Comparison of ENCODE assay signal across 8 cellular contexts in genomic region chr15:40367038-40367672, GRCh38. TPM values are rescaled to one million over a fixed set of nuclear protein-coding genes. Genes with fewer than 3 reads are reported as not detected.
A peak's percentile ranks its signal among the peaks of the same experiment; 100 is the strongest.
DNase-seq lines count a peak whose midpoint lies in the region; ATAC-seq and TF ChIP-seq lines count a peak whose summit lies in the region.

No MANE protein-coding gene starts in this region.

- H3K9me3 ChIP-seq in mucosa of rectum (ENCODE audit: control insufficient read depth in 2 of 2, low read length in 2 of 2): no peaks in the 10 kb centered on the region
- H3K9me3 ChIP-seq in upper lobe of left lung: no peaks in the 10 kb centered on the region

- no peak for TF ChIP-seq CTCF in upper lobe of left lung (IDR thresholded peaks at IDR 0.05)

- H3K27me3 Mint-ChIP-seq in activated T-cell treated with anti-CD3 and anti-CD28 coated beads, Interleukin-2, amount 50 U/mL, for 72 hours (ENCODE audit: low read depth): no peaks in the 10 kb centered on the region

- H3K27ac ChIP-seq in mucosa of rectum (ENCODE audit: low read depth in 2 of 2, low read length in 2 of 2) (peak overlapping the region; percentile 74 to 81), upper lobe of left lung (peak overlapping the region in 2 of 4 donors; percentile 71 to 73)

- DNase-seq in activated T-cell treated with anti-CD3 and anti-CD28 coated beads, Interleukin-2, amount 50 U/mL, for 72 hours: no peak
- no peak for DNase-seq in activated T-cell treated with anti-CD3 and anti-CD28 coated beads, Interleukin-2, amount 50 U/mL, for 1 hour
- peak; percentile 45 to 78 for DNase-seq in cerebellar nuclear complex (lab: John Stamatoyannopoulos, UW)
- DNase-seq in upper lobe of left lung: peak in 1 of 2 donors; percentile 52
- DNase-seq in stimulated activated CD8-positive, alpha-beta memory T cell treated with anti-CD3 and anti-CD28 coated beads, Interleukin-4, amount 100 ng/mL, for 48 hours: no peak

- H3K9me3 Mint-ChIP-seq in activated T-cell treated with anti-CD3 and anti-CD28 coated beads, Interleukin-2, amount 50 U/mL, for 72 hours: no peaks in the 10 kb centered on the region

- H3K36me3 ChIP-seq in mucosa of rectum (ENCODE audit: control insufficient read depth in 2 of 2, insufficient read depth in 2 of 2, low read length in 2 of 2): no peaks in the 10 kb centered on the region
- no peaks in the 10 kb centered on the region for H3K36me3 ChIP-seq in upper lobe of left lung

- WGBS in upper lobe of left lung, 2 donors: 83 to 84% methylated on average over 6 to 15 of the region's 15 CpGs

- H3K9ac ChIP-seq in mucosa of rectum (ENCODE audit: low read depth in 1 of 2, low read length in 2 of 2): peak overlapping the region; percentile 47 to 69

- H3K36me3 Mint-ChIP-seq in activated T-cell treated with anti-CD3 and anti-CD28 coated beads, Interleukin-2, amount 50 U/mL, for 72 hours (ENCODE audit: insufficient read depth in 2 of 2): no peaks in the 10 kb centered on the region

- no peak for ATAC-seq in activated T-cell treated with anti-CD3 and anti-CD28 coated beads, Interleukin-2, amount 50 U/mL, for 72 hours (replicated peaks in 1 of 2)
- ATAC-seq in upper lobe of left lung (ENCODE audit: low FRiP score in 2 of 2): no peak
- ATAC-seq in GM18909 (IDR thresholded peaks at IDR 0.05; ENCODE audit: poor library complexity, unreplicated experiment): no peak
- ATAC-seq in GM18870 (IDR thresholded peaks at IDR 0.05; ENCODE audit: unreplicated experiment): no peak

- H3K27ac Mint-ChIP-seq in activated T-cell treated with anti-CD3 and anti-CD28 coated beads, Interleukin-2, amount 50 U/mL, for 72 hours: no peak overlapping the region

- peak overlapping the region; percentile 73 to 75 for H3K4me3 Mint-ChIP-seq in activated T-cell treated with anti-CD3 and anti-CD28 coated beads, Interleukin-2, amount 50 U/mL, for 72 hours

- TF ChIP-seq EP300 in upper lobe of left lung (IDR thresholded peaks at IDR 0.05): no peak

- H3K27me3 ChIP-seq in mucosa of rectum (ENCODE audit: control insufficient read depth in 2 of 2, insufficient read depth in 2 of 2, low read length in 2 of 2): no peaks in the 10 kb centered on the region
- H3K27me3 ChIP-seq in upper lobe of left lung: no peaks in the 10 kb centered on the region

- H3K4me1 Mint-ChIP-seq in activated T-cell treated with anti-CD3 and anti-CD28 coated beads, Interleukin-2, amount 50 U/mL, for 72 hours (ENCODE audit: low read depth): peaks cover 19% of the 10 kb centered on the region

- H3K4me3 ChIP-seq in mucosa of rectum (ENCODE audit: low read length in 2 of 2) (peak overlapping the region; percentile 19 to 54), upper lobe of left lung (peak overlapping the region in 3 of 4 donors; percentile 38 to 53 (median 52))

- no peak for TF ChIP-seq POLR2A in upper lobe of left lung (IDR thresholded peaks at IDR 0.05)

- H3K4me1 ChIP-seq in mucosa of rectum (ENCODE audit: control insufficient read depth in 2 of 2, insufficient read depth in 2 of 2, low read length in 2 of 2): peaks cover 10 to 16% of the 10 kb centered on the region in 2 donors
- peaks cover 13 to 17% (median 14%) of the 10 kb centered on the region in 4 donors for H3K4me1 ChIP-seq in upper lobe of left lung

RNA-seq across cellular contexts. Expression of gene DISP2, which starts 9.1 kb away (rescaled TPM):
- under 1 TPM; 0.19 to 0.34 TPM for total RNA-seq in activated T-cell treated with anti-CD3 and anti-CD28 coated beads, Interleukin-2, amount 50 U/mL, for 72 hours
- total RNA-seq in upper lobe of left lung: 1 to 10 TPM in 2 of 6 donors, under 1 TPM in 4; under 0.01 to 3.5 (median 0.13) TPM

RNA-seq across cellular contexts. Expression of gene KNSTRN, which starts 15.4 kb away (rescaled TPM):
- total RNA-seq in activated T-cell treated with anti-CD3 and anti-CD28 coated beads, Interleukin-2, amount 50 U/mL, for 72 hours: 10 to 100 TPM; 47.3 to 61.5 TPM
- total RNA-seq in upper lobe of left lung: 10 to 100 TPM; 10.6 to 27.6 (median 17.3) TPM

RNA-seq across cellular contexts. Expression of gene PHGR1, which starts 16.3 kb away (rescaled TPM):
- total RNA-seq in activated T-cell treated with anti-CD3 and anti-CD28 coated beads, Interleukin-2, amount 50 U/mL, for 72 hours: not detected
- under 1 TPM in 1 of 6 donors, not detected in 5; 0.67 TPM for total RNA-seq in upper lobe of left lung

RNA-seq across cellular contexts. Expression of gene CCDC9B, which starts 26.4 kb away (rescaled TPM):
- total RNA-seq in activated T-cell treated with anti-CD3 and anti-CD28 coated beads, Interleukin-2, amount 50 U/mL, for 72 hours: 1 to 10 TPM; 1.0 to 1.6 TPM
- 100 to 1,000 TPM in 1 of 6 donors, 10 to 100 TPM in 5; 15.5 to 140 (median 68.1) TPM for total RNA-seq in upper lobe of left lung

RNA-seq across cellular contexts. Expression of gene IVD, which starts 38.4 kb away (rescaled TPM):
- 10 to 100 TPM; 61.2 to 75.5 TPM for total RNA-seq in activated T-cell treated with anti-CD3 and anti-CD28 coated beads, Interleukin-2, amount 50 U/mL, for 72 hours
- 100 to 1,000 TPM in 2 of 6 donors, 10 to 100 TPM in 4; 68.1 to 112 (median 94.5) TPM for total RNA-seq in upper lobe of left lung

Comparison
In these comparisons a context has a peak if more than half of its experiments do, and no peak if none do; other contexts are left out.
1. DNase-seq: peak in cerebellar nuclear complex (2 of 2); none in activated T-cell treated with anti-CD3 and anti-CD28 coated beads, Interleukin-2, amount 50 U/mL, for 72 hours (0 of 2), activated T-cell treated with anti-CD3 and anti-CD28 coated beads, Interleukin-2, amount 50 U/mL, for 1 hour (single experiment) and stimulated activated CD8-positive, alpha-beta memory T cell treated with anti-CD3 and anti-CD28 coated beads, Interleukin-4, amount 100 ng/mL, for 48 hours (single experiment).